8 cellular contexts compared by ENCODE assay signal in genomic region chr7:30348083-30348560, GRCh38.
DNase-seq lines count a peak whose midpoint lies in the region; ATAC-seq and TF ChIP-seq lines count a peak whose summit lies in the region.

No MANE protein-coding gene starts in this region.

- ATAC-seq in HG02623 (IDR thresholded peaks at IDR 0.05; ENCODE audit: unreplicated experiment) (peak; percentile 67), foreskin keratinocyte (peak; percentile 93)

- H3K27ac ChIP-seq in foreskin keratinocyte = peak overlapping the region; percentile 34

- DNase-seq in DMS79 (lab: John Stamatoyannopoulos, UW) = peak; percentile 5
- DNase-seq in DMS79 treated with DMSO at 0.1 percent for 48 hours (lab: John Stamatoyannopoulos, UW) = no peak
- peak; percentile 91 for DNase-seq in MV-4-11 (lab: John Stamatoyannopoulos, UW)
- peak; percentile 35 for DNase-seq in activated CD8-positive, alpha-beta memory T cell treated with anti-CD3 and anti-CD28 coated beads, Interleukin-2, amount 50 U/mL, for 4 hours
- peak; percentile 81 to 93 for DNase-seq in foreskin keratinocyte
- DNase-seq in stimulated activated CD4-positive, alpha-beta T cell treated with anti-CD3 and anti-CD28 coated beads, TNF-alpha, amount 100 ng/mL, for 4 hours (ENCODE audit: low read depth in 3 of 3) = peak in 2 of 3 experiments; percentile 8 to 35
- no peak for DNase-seq in DMS153 treated with DMSO at 0.1 percent for 48 hours (lab: John Stamatoyannopoulos, UW; ENCODE audit: unreplicated experiment)

- H3K4me1 ChIP-seq in foreskin keratinocyte = peaks cover 23% of the 10 kb centered on the region

- TF ChIP-seq CTCF in foreskin keratinocyte (conservative IDR thresholded peaks at IDR 0.05) = no peak

- H3K27me3 ChIP-seq in foreskin keratinocyte = no peaks in the 10 kb centered on the region

Comparison
In these comparisons a context has a peak if more than half of its experiments do, and no peak if none do; other contexts are left out.
1. DNase-seq: peak in DMS79 (single experiment), MV-4-11 (single experiment), activated CD8-positive, alpha-beta memory T cell treated with anti-CD3 and anti-CD28 coated beads, Interleukin-2, amount 50 U/mL, for 4 hours (single experiment), foreskin keratinocyte (2 of 2) and stimulated activated CD4-positive, alpha-beta T cell treated with anti-CD3 and anti-CD28 coated beads, TNF-alpha, amount 100 ng/mL, for 4 hours (2 of 3); none in DMS79 treated with DMSO at 0.1 percent for 48 hours (single experiment) and DMS153 treated with DMSO at 0.1 percent for 48 hours (single experiment).